In the genomic region with DNA sequence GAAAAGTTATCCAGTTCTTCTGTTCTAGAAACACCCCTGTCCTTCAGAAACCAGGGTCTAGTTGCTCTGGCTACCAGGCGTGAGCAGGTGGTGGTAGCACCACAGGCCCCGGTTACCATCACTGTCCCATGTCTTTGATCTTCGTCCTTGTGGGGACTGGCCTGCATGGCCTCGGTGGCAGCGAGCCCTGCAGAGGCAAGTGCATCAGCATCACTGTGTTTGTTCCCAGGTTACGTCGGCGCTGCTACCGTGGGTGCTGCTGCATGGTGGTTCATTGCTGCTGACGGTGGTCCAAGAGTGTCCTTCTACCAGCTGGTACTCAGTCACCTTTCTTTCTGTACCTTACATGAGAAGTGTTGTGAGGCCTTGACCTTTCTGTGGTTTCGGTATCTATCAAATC, we compare ENCODE assay signal across 18 cellular contexts. TPM values are rescaled to one million over a fixed set of nuclear protein-coding genes. Genes with fewer than 3 reads are reported as not detected.
DNase-seq lines count a peak whose midpoint lies in the region; ATAC-seq and TF ChIP-seq lines count a peak whose summit lies in the region.
"Had no signal": no experiment of that assay in that cellular context is flagged by ENCODE, and none has a peak within 500 bp of the region (broad histone marks: within the 10 kb centered on the region; RNA-seq: fewer than 3 reads in every experiment).

No MANE protein-coding gene starts in this region.

- no peak overlapping the region for H3K4me3 Mint-ChIP-seq in CD4-positive, CD25-positive, alpha-beta regulatory T cell
- no peak overlapping the region for H3K4me3 Mint-ChIP-seq in endodermal cell
- H3K4me3 Mint-ChIP-seq: activated CD4-positive, alpha-beta T cell treated with anti-CD3 and anti-CD28 coated beads, Interleukin-2, amount 10 ng/mL, durations not matched to agents 7 days and 5 days; neural crest cell had no signal

- H3K27me3 Mint-ChIP-seq in CD4-positive, CD25-positive, alpha-beta regulatory T cell = no peaks in the 10 kb centered on the region
- H3K27me3 Mint-ChIP-seq in endodermal cell (ENCODE audit: insufficient read depth) = no peaks in the 10 kb centered on the region
- H3K27me3 Mint-ChIP-seq: activated CD4-positive, alpha-beta T cell treated with anti-CD3 and anti-CD28 coated beads, Interleukin-2, amount 10 ng/mL, durations not matched to agents 7 days and 5 days had no signal

- peaks cover 44% of the 10 kb centered on the region for H3K36me3 Mint-ChIP-seq in CD4-positive, CD25-positive, alpha-beta regulatory T cell
- H3K36me3 Mint-ChIP-seq in endodermal cell (ENCODE audit: low read depth) = peaks cover 94% of the 10 kb centered on the region

- H3K9ac ChIP-seq in BLaER1 = no peak overlapping the region; the same call in 1 of the 2 replicates
- H3K9ac ChIP-seq in endodermal cell (ENCODE audit: extremely low read depth, low read length, poor library complexity, severe bottlenecking) = no peak overlapping the region
- no peak overlapping the region for H3K9ac ChIP-seq in skeletal muscle tissue (ENCODE audit: low read depth in 1 of 3, low read length in 3 of 3)

- peaks cover 3 to 16% (median 7%) of the 10 kb centered on the region in 4 donors for H3K4me1 Mint-ChIP-seq in CD4-positive, CD25-positive, alpha-beta regulatory T cell
- no peaks in the 10 kb centered on the region for H3K4me1 Mint-ChIP-seq in endodermal cell
- H3K4me1 Mint-ChIP-seq: neural crest cell had no signal

- H3K4me3 ChIP-seq in BLaER1 (no peak overlapping the region), endodermal cell (ENCODE audit: low read length) (no peak overlapping the region), skeletal muscle tissue (ENCODE audit: low read length in 3 of 3) (no peak overlapping the region)
- no peak overlapping the region for H3K4me3 ChIP-seq in CD4-positive, CD25-positive, alpha-beta regulatory T cell (ENCODE audit: low read depth, low read length)

- H3K9me3 ChIP-seq in BLaER1 = no peaks in the 10 kb centered on the region
- H3K9me3 ChIP-seq in CD4-positive, CD25-positive, alpha-beta regulatory T cell (ENCODE audit: control insufficient read depth in 2 of 2, low read length in 2 of 2) = no peaks in the 10 kb centered on the region
- H3K9me3 ChIP-seq in endodermal cell (ENCODE audit: control insufficient read depth, low read length) = no peaks in the 10 kb centered on the region
- no peaks in the 10 kb centered on the region for H3K9me3 ChIP-seq in skeletal muscle tissue (ENCODE audit: control insufficient read depth in 3 of 3, low read length in 3 of 3)

- peaks cover 60% of the 10 kb centered on the region for H3K4me1 ChIP-seq in BLaER1
- peaks cover 12% of the 10 kb centered on the region for H3K4me1 ChIP-seq in CD4-positive, CD25-positive, alpha-beta regulatory T cell (ENCODE audit: control insufficient read depth, insufficient read depth, low read length, poor library complexity, severe bottlenecking)
- H3K4me1 ChIP-seq in endodermal cell (ENCODE audit: control insufficient read depth, insufficient read depth, low read length) = no peaks in the 10 kb centered on the region
- H3K4me1 ChIP-seq in skeletal muscle tissue (ENCODE audit: control insufficient read depth in 3 of 3, insufficient read depth in 3 of 3, low read length in 3 of 3) = peaks cover 0 to 16% (median 9%) of the 10 kb centered on the region in 3 donors

- H3K36me3 ChIP-seq in BLaER1 = peaks cover 95% of the 10 kb centered on the region
- H3K36me3 ChIP-seq in CD4-positive, CD25-positive, alpha-beta regulatory T cell (ENCODE audit: control insufficient read depth, insufficient read depth, low read length) = peaks cover 85% of the 10 kb centered on the region
- peaks cover 99% of the 10 kb centered on the region for H3K36me3 ChIP-seq in endodermal cell (ENCODE audit: control insufficient read depth, insufficient read depth, low read length)
- peaks cover 88 to 91% (median 90%) of the 10 kb centered on the region in 3 donors for H3K36me3 ChIP-seq in skeletal muscle tissue (ENCODE audit: control insufficient read depth in 3 of 3, insufficient read depth in 3 of 3, low read length in 3 of 3)

- no peak for DNase-seq in CD4-positive, CD25-positive, alpha-beta regulatory T cell
- DNase-seq in endodermal cell = peak; percentile 36
- DNase-seq in cerebellar cortex (ENCODE audit: low spot score) = no peak
- DNase-seq: activated CD4-positive, alpha-beta T cell treated with anti-CD3 and anti-CD28 coated beads, Interleukin-2, amount 10 ng/mL, durations not matched to agents 7 days and 5 days; C1 segment of cervical spinal cord; DMS79 treated with DMSO at 0.1 percent for 48 hours; effector CD4-positive, alpha-beta T cell; Karpas-422; midbrain; NCI-H1417; NCI-H774; retina had no signal

- no peak for TF ChIP-seq CTCF in endodermal cell (conservative IDR thresholded peaks at IDR 0.05)

- H3K27ac ChIP-seq in BLaER1 (no peak overlapping the region; the same call in 1 of the 2 replicates), endodermal cell (ENCODE audit: low read depth, low read length) (no peak overlapping the region), skeletal muscle tissue (ENCODE audit: low read depth, low read length) (peak overlapping the region; percentile 21)
- H3K27ac ChIP-seq in CD4-positive, CD25-positive, alpha-beta regulatory T cell (ENCODE audit: insufficient read depth, low read length, poor library complexity, severe bottlenecking) = no peak overlapping the region

- peak overlapping the region; percentile 74 for H3K4me2 ChIP-seq in BLaER1

- no peaks in the 10 kb centered on the region for H3K9me3 Mint-ChIP-seq in CD4-positive, CD25-positive, alpha-beta regulatory T cell
- no peaks in the 10 kb centered on the region for H3K9me3 Mint-ChIP-seq in endodermal cell
- H3K9me3 Mint-ChIP-seq: activated CD4-positive, alpha-beta T cell treated with anti-CD3 and anti-CD28 coated beads, Interleukin-2, amount 10 ng/mL, durations not matched to agents 7 days and 5 days; neural crest cell had no signal

- WGBS in endodermal cell (ENCODE audit: insufficient coverage in 1 of 2, insufficient read length in 1 of 2), 2 experiments = 98 to 99% methylated on average over 10 to 11 of the region's 11 CpGs

- peak overlapping the region in 2 of 3 donors; percentile 20 to 26 for H3K27ac Mint-ChIP-seq in CD4-positive, CD25-positive, alpha-beta regulatory T cell
- peak overlapping the region; percentile 58 for H3K27ac Mint-ChIP-seq in endodermal cell
- H3K27ac Mint-ChIP-seq: activated CD4-positive, alpha-beta T cell treated with anti-CD3 and anti-CD28 coated beads, Interleukin-2, amount 10 ng/mL, durations not matched to agents 7 days and 5 days had no signal

- no peaks in the 10 kb centered on the region for H3K27me3 ChIP-seq in BLaER1
- H3K27me3 ChIP-seq in CD4-positive, CD25-positive, alpha-beta regulatory T cell (ENCODE audit: control insufficient read depth, insufficient read depth, low read length) = no peaks in the 10 kb centered on the region
- no peaks in the 10 kb centered on the region for H3K27me3 ChIP-seq in endodermal cell (ENCODE audit: control insufficient read depth, insufficient read depth, low read length, poor library complexity, severe bottlenecking)
- no peaks in the 10 kb centered on the region for H3K27me3 ChIP-seq in skeletal muscle tissue (ENCODE audit: control insufficient read depth in 3 of 3, insufficient read depth in 3 of 3, low read length in 3 of 3)

- peaks cover 20% of the 10 kb centered on the region for H4K20me1 ChIP-seq in BLaER1

- no peak for ATAC-seq in CD4-positive, CD25-positive, alpha-beta regulatory T cell (ENCODE audit: low read depth in 2 of 2)
- ATAC-seq in HG03159 (IDR thresholded peaks at IDR 0.05; ENCODE audit: unreplicated experiment) (no peak), HG03521 (IDR thresholded peaks at IDR 0.05; ENCODE audit: unreplicated experiment) (no peak)
- ATAC-seq: HCT116 had no signal

RNA-seq across cellular contexts. Expression of a gene that starts 58.9 kb away (rescaled TPM):
- total RNA-seq in CD4-positive, CD25-positive, alpha-beta regulatory T cell = 38.4 TPM
- polyA plus RNA-seq in CD4-positive, CD25-positive, alpha-beta regulatory T cell = 10 to 100 TPM; 25.3 to 33.4 (median 26.3) TPM
- total RNA-seq in endodermal cell (100 to 1,000 TPM in 1 of 2 donors, 10 to 100 TPM in 1; 86.0 to 100 TPM), skeletal muscle tissue (38.6 TPM)
- 60.2 TPM for polyA plus RNA-seq in endodermal cell (2013, experiment 1 of 2)
- 66.0 TPM for polyA plus RNA-seq in endodermal cell (2013, experiment 2 of 2)
